8 cellular contexts compared by ENCODE assay signal in the genomic region with DNA sequence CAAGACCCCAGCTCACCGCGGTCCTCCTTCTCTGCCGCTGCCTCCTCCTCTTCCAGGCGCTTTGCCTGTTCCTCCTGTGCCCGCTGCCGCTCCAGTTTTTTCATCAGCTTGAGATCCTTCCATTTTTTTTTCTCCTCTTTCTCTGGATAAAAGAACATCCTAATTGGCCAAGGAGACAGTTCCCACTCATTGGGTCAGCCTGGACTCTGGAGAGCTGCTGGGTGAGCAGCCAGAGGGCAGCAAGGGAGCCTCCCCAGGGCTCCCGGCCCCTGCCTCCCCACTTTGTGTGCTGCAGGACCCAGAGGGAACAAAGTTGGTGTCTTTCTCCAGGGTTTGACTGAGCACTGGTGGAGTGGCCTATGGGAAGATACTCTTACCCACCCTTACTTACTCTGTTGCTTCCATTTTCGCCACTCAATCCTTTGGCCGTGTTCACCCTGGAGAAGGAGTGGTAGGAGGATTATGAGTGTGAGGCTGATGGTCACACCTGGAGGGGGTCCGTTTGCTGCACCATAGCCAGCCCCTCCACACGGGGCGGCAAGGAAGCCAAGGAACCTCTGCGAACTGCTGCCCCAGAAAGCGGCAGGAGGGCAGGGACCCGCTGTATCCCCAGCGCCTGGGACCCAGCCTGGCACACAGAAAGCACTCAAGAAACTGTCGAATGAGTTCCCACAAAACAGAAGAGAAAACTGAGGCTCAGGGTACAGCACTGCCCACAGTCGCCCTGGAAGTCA. TPM values are rescaled to one million over a fixed set of nuclear protein-coding genes. Genes with fewer than 3 reads are reported as not detected.
A peak's percentile ranks its signal among the peaks of the same experiment; 100 is the strongest.
DNase-seq lines count a peak whose midpoint lies in the region; ATAC-seq and TF ChIP-seq lines count a peak whose summit lies in the region.

No MANE protein-coding gene starts in this region.

- H3F3A ChIP-seq in DOHH2 (ENCODE audit: control insufficient read depth, insufficient read depth), result no peaks in the 10 kb centered on the region

- TF ChIP-seq CTCF in DOHH2 (IDR thresholded peaks at IDR 0.05; ENCODE audit: low read depth, low read length, poor library complexity, severe bottlenecking) (no peak), astrocyte of the cerebellum (IDR thresholded peaks at IDR 0.05; ENCODE audit: low read depth, low read length, missing control alignments) (no peak), lung (IDR thresholded peaks at IDR 0.05; ENCODE audit: control extremely low read depth, extremely low read depth) (no peak), vagina (IDR thresholded peaks at IDR 0.05) (no peak)

- H3K36me3 ChIP-seq in DOHH2 (ENCODE audit: control insufficient read depth, low read length), result peaks cover 41% of the 10 kb centered on the region
- H3K36me3 ChIP-seq in lung (ENCODE audit: control insufficient read depth in 2 of 2, insufficient read depth in 2 of 2, low read length in 2 of 2), result peaks cover 5 to 31% of the 10 kb centered on the region in 2 donors
- H3K36me3 ChIP-seq in vagina, result peaks cover 0 to 29% of the 10 kb centered on the region in 2 donors

- TF ChIP-seq POLR2A in vagina (IDR thresholded peaks at IDR 0.05), result no peak

- peak overlapping the region; percentile 73 for H3K4me2 ChIP-seq in DOHH2 (ENCODE audit: low read length)

- peaks cover 24% of the 10 kb centered on the region for H3K79me2 ChIP-seq in DOHH2 (ENCODE audit: control insufficient read depth, low read length)

- ATAC-seq in HG02981 (IDR thresholded peaks at IDR 0.05; ENCODE audit: unreplicated experiment) (peak; percentile 14), lung (ENCODE audit: insufficient read depth, low FRiP score) (no peak), GM18511 (IDR thresholded peaks at IDR 0.05; ENCODE audit: unreplicated experiment) (no peak)

- peak overlapping the region; percentile 76 for H3K4me3 ChIP-seq in DOHH2 (ENCODE audit: low read length)
- H3K4me3 ChIP-seq in astrocyte of the cerebellum (ENCODE audit: low read depth, low read length), result peak overlapping the region; percentile 66
- H3K4me3 ChIP-seq in lung, result peak overlapping the region; percentile 96
- H3K4me3 ChIP-seq in vagina, result peak overlapping the region; percentile 76 to 81

- H3K4me1 ChIP-seq in DOHH2 (ENCODE audit: control insufficient read depth, low read length) (peaks cover 13% of the 10 kb centered on the region), lung (ENCODE audit: control insufficient read depth in 2 of 2, insufficient read depth in 2 of 2, low read length in 2 of 2) (peaks cover 2 to 6% of the 10 kb centered on the region in 2 donors), vagina (peaks cover 19% of the 10 kb centered on the region)

- H3K27me3 ChIP-seq in DOHH2 (ENCODE audit: control insufficient read depth, low read length), result no peaks in the 10 kb centered on the region
- no peaks in the 10 kb centered on the region for H3K27me3 ChIP-seq in lung (ENCODE audit: control insufficient read depth, insufficient read depth)
- H3K27me3 ChIP-seq in vagina, result no peaks in the 10 kb centered on the region

- no peaks in the 10 kb centered on the region for H3K9me3 ChIP-seq in DOHH2 (ENCODE audit: control insufficient read depth, insufficient read depth, low read length)
- H3K9me3 ChIP-seq in lung (ENCODE audit: control insufficient read depth in 2 of 2, insufficient read depth in 1 of 2, low read length in 1 of 2), result no peaks in the 10 kb centered on the region
- no peaks in the 10 kb centered on the region for H3K9me3 ChIP-seq in vagina

- 33 to 35% methylated on average over 18 of the region's 18 CpGs for WGBS in lung, 2 donors

- in situ Hi-C loops in astrocyte of the cerebellum (cut with HindIII; ENCODE audit: low sequenced_read_pairs), result no loop called here

- intact Hi-C loops in vagina (cut with DNase I), result no loop called here

- DNase-seq in astrocyte of the cerebellum (ENCODE audit: low read depth) (no peak), lung (ENCODE audit: low spot score) (no peak), vagina (ENCODE audit: extremely low spot score in 2 of 2) (no peak), epidermal melanocyte (ENCODE audit: insufficient read length, low spot score) (no peak), ecto neural progenitor cell (ENCODE audit: low spot score) (no peak)

- no peaks in the 10 kb centered on the region for H3K9me2 ChIP-seq in DOHH2 (replicated peaks; ENCODE audit: control insufficient read depth, low read length)

- H3K27ac ChIP-seq in DOHH2 (ENCODE audit: low read depth, low read length) (peak overlapping the region; percentile 16; the same call in 1 of the 2 replicates), lung (ENCODE audit: low read depth in 1 of 2, low read length in 1 of 2) (peak overlapping the region; percentile 73 to 83), vagina (peak overlapping the region; percentile 45)

- H4K20me1 ChIP-seq in DOHH2 (ENCODE audit: control insufficient read depth, insufficient read depth, low read depth, low read length), result no peaks in the 10 kb centered on the region

RNA-seq across cellular contexts. Expression of gene SPOUT1, which starts 0.7 kb away (rescaled TPM):
- total RNA-seq in lung (10 to 100 TPM; 26.1 to 50.0 TPM), vagina (48.6 TPM)
- polyA plus RNA-seq in lung, result 10 to 100 TPM; 23.7 to 32.0 TPM

RNA-seq across cellular contexts. Expression of gene ENDOG, which starts 10.6 kb away (rescaled TPM):
- total RNA-seq in lung (10 to 100 TPM in 1 of 2 donors, 1 to 10 TPM in 1; 5.6 to 36.6 TPM), vagina (28.2 TPM)
- 10 to 100 TPM; 21.2 to 34.2 TPM for polyA plus RNA-seq in lung

RNA-seq across cellular contexts. Expression of gene TBC1D13, which starts 41.8 kb away (rescaled TPM):
- total RNA-seq in lung (10 to 100 TPM in 1 of 2 donors, 1 to 10 TPM in 1; 9.7 to 27.7 TPM), vagina (11.0 TPM)
- 10 to 100 TPM; 14.0 to 14.3 TPM for polyA plus RNA-seq in lung

RNA-seq across cellular contexts. Expression of gene KYAT1, which starts 52.9 kb away (rescaled TPM):
- 1 to 10 TPM; 4.6 to 7.7 TPM for total RNA-seq in lung
- 1 to 10 TPM; 4.5 to 5.0 TPM for polyA plus RNA-seq in lung
- 11.0 TPM for total RNA-seq in vagina

RNA-seq across cellular contexts. Expression of gene LRRC8A, which starts 53.0 kb away (rescaled TPM):
- 10 to 100 TPM; 30.4 to 60.8 TPM for total RNA-seq in lung
- polyA plus RNA-seq in lung, result 10 to 100 TPM; 26.6 to 66.9 TPM
- 110 TPM for total RNA-seq in vagina

Comparison
In these comparisons a context has a peak if more than half of its experiments do, and no peak if none do; other contexts are left out.
1. H3K27ac ChIP-seq: peak in every context shown above with its lines; median percentile 78 in lung; 45 in vagina; 16 in DOHH2.